7 cellular contexts compared by ENCODE assay signal in genomic region chrX:133549319-133549933, GRCh38.
"Had no signal": no experiment of that assay in that cellular context is flagged by ENCODE, and none has a peak within 500 bp of the region (broad histone marks: within the 10 kb centered on the region; RNA-seq: fewer than 3 reads in every experiment).

No MANE protein-coding gene starts in this region.

- H3K36me3 Mint-ChIP-seq: IgD-negative memory B cell had no signal

- H3K4me1 Mint-ChIP-seq: IgD-negative memory B cell had no signal

- DNase-seq: IMR-90, KBM-7, KG1 had no signal

- H3K27me3 Mint-ChIP-seq: IgD-negative memory B cell had no signal

- H3K27ac ChIP-seq: HL-60 had no signal

- ATAC-seq: K562 had no signal

- H3K4me3 ChIP-seq: K562 had no signal

- H3K4me3 Mint-ChIP-seq: IgD-negative memory B cell had no signal

- FAIRE-seq: HTR-8/SVneo, K562 had no signal
